In genomic region chr22:40213478-40213877, GRCh38 we compare ENCODE assay signal across 18 cellular contexts. TPM values are rescaled to one million over a fixed set of nuclear protein-coding genes. Genes with fewer than 3 reads are reported as not detected.
A peak's percentile ranks its signal among the peaks of the same experiment; 100 is the strongest.
DNase-seq lines count a peak whose midpoint lies in the region; ATAC-seq and TF ChIP-seq lines count a peak whose summit lies in the region.
"Had no signal": no experiment of that assay in that cellular context is flagged by ENCODE, and none has a peak within 500 bp of the region (broad histone marks: within the 10 kb centered on the region; RNA-seq: fewer than 3 reads in every experiment).

No MANE protein-coding gene starts in this region.

- POLR2A ChIA-PET in A673 (lab: Charles Lee; ENCODE audit: low non-redundant PET): no interaction called here
- POLR2A ChIA-PET in CD4-positive, alpha-beta T cell (lab: Charles Lee): interaction anchor here (0.7 to 1.4 kb wide), 2 partner anchors 36 to 117 kb away, joined by 3 to 5 read pairs; partner anchors contain the start of gene TNRC6B
- POLR2A ChIA-PET in T-cell (lab: Charles Lee): no interaction called here

- no peak overlapping the region for H3K4me3 ChIP-seq in A673 (ENCODE audit: low read depth, low read length, poor library complexity, severe bottlenecking)
- no peak overlapping the region for H3K4me3 ChIP-seq in esophagus squamous epithelium
- no peak overlapping the region for H3K4me3 ChIP-seq in WERI-Rb-1 (ENCODE audit: low read depth, low read length)
- H3K4me3 ChIP-seq in aorta (ENCODE audit: low read length in 2 of 2): no peak overlapping the region
- H3K4me3 ChIP-seq: lung, SJCRH30 had no signal

- no peak for TF ChIP-seq POLR2A in esophagus squamous epithelium (IDR thresholded peaks at IDR 0.05)

- intact Hi-C loops in A673 (cut with micrococcal nuclease; ENCODE audit: unreplicated experiment) (no loop called here), esophagus squamous epithelium (cut with DNase I) (no loop called here), aorta (cut with DNase I) (no loop called here)
- intact Hi-C loops in CD4-positive, alpha-beta T cell (cut with DNase I, micrococcal nuclease): loop anchor here in 1 of 2 experiments (2.0 kb wide), 1 partner anchor 15 kb away; no protein-coding TSS in a partner anchor

- H3K4me1 ChIP-seq in A673 (ENCODE audit: insufficient read depth, low read length, poor library complexity, severe bottlenecking): peaks cover 30% of the 10 kb centered on the region
- peaks cover 0 to 88% (median 45%) of the 10 kb centered on the region in 3 donors for H3K4me1 ChIP-seq in esophagus squamous epithelium
- H3K4me1 ChIP-seq in aorta (ENCODE audit: control insufficient read depth in 1 of 2, insufficient read depth in 2 of 2, low read length in 2 of 2): no peaks in the 10 kb centered on the region
- H3K4me1 ChIP-seq: SJCRH30 had no signal

- H3K4me3 Mint-ChIP-seq in CD4-positive, alpha-beta T cell: peak overlapping the region; percentile 56
- H3K4me3 Mint-ChIP-seq in T-cell: peak overlapping the region in 1 of 3 donors; percentile 12
- H3K4me3 Mint-ChIP-seq: activated naive CD4-positive, alpha-beta T cell treated with anti-CD3 and anti-CD28 coated beads, Interleukin-2, amount 10 ng/mL, durations not matched to agents 7 days and 5 days; endodermal cell had no signal

- peak overlapping the region; percentile 44 for H3K27ac ChIP-seq in A673 (ENCODE audit: low read depth, low read length, poor library complexity, severe bottlenecking)
- H3K27ac ChIP-seq in CD4-positive, alpha-beta T cell (ENCODE audit: low read depth, low read length): no peak overlapping the region
- H3K27ac ChIP-seq in esophagus squamous epithelium: peak overlapping the region in 3 of 4 donors; percentile 12 to 34 (median 21)
- no peak overlapping the region for H3K27ac ChIP-seq in WERI-Rb-1
- H3K27ac ChIP-seq in aorta (ENCODE audit: low read depth in 1 of 2, low read length in 2 of 2): no peak overlapping the region
- H3K27ac ChIP-seq: SJCRH30 had no signal

- H3K36me3 ChIP-seq in A673 (ENCODE audit: insufficient read depth, low read length, poor library complexity, severe bottlenecking) (no peaks in the 10 kb centered on the region), esophagus squamous epithelium (peaks cover 0 to 6% (median 0%) of the 10 kb centered on the region in 3 donors), WERI-Rb-1 (no peaks in the 10 kb centered on the region), aorta (ENCODE audit: control insufficient read depth in 1 of 2, insufficient read depth in 2 of 2, low read length in 1 of 2) (no peaks in the 10 kb centered on the region)
- H3K36me3 ChIP-seq: SJCRH30 had no signal

- WGBS in esophagus squamous epithelium, 2 donors: 39 to 47% methylated on average over 4 of the region's 4 CpGs
- WGBS in aorta, 2 donors: 25 to 26% methylated on average over 4 of the region's 4 CpGs

- peak; percentile 85 for DNase-seq in A673 (ENCODE audit: low spot score)
- DNase-seq in CD4-positive, alpha-beta T cell: no peak
- no peak for DNase-seq in T-cell
- DNase-seq in esophagus squamous epithelium (lab: John Stamatoyannopoulos, UW): no peak
- no peak for DNase-seq in T1000 (lab: John Stamatoyannopoulos, UW)
- DNase-seq in WERI-Rb-1: no peak
- no peak for DNase-seq in aorta
- no peak for DNase-seq in ecto neural progenitor cell (ENCODE audit: low spot score)
- DNase-seq: activated CD4-positive, alpha-beta T cell treated with anti-CD3 and anti-CD28 coated beads for 48 hours; activated naive CD4-positive, alpha-beta T cell treated with anti-CD3 and anti-CD28 coated beads, Interleukin-2, amount 10 ng/mL, durations not matched to agents 7 days and 5 days; Caco-2; endodermal cell; hippocampal formation; KG1; NCI-H526 treated with DMSO at 0.1 percent for 48 hours; SJCRH30; stimulated activated CD4-positive, alpha-beta T cell treated with anti-CD3 and anti-CD28 coated beads, Interleukin-4, amount 100 ng/mL, for 24 hours had no signal

- no peak for ATAC-seq in CD4-positive, alpha-beta T cell (ENCODE audit: poor library complexity)
- no peak for ATAC-seq in T-cell (replicated peaks in 1 of 4)
- ATAC-seq in aorta (ENCODE audit: low FRiP score): no peak

- TF ChIP-seq CTCF in A673 (conservative IDR thresholded peaks at IDR 0.05; ENCODE audit: low read depth, low read length): peak; percentile 35; the same call in 1 of the 2 replicates
- TF ChIP-seq CTCF in CD4-positive, alpha-beta T cell (IDR thresholded peaks at IDR 0.05): no peak
- no peak for TF ChIP-seq CTCF in esophagus squamous epithelium (IDR thresholded peaks at IDR 0.05)
- no peak for TF ChIP-seq CTCF in WERI-Rb-1 (IDR thresholded peaks at IDR 0.05; ENCODE audit: low read depth, low read length)

- no peaks in the 10 kb centered on the region for H3K27me3 Mint-ChIP-seq in CD4-positive, alpha-beta T cell
- H3K27me3 Mint-ChIP-seq in T-cell: no peaks in the 10 kb centered on the region
- H3K27me3 Mint-ChIP-seq: activated naive CD4-positive, alpha-beta T cell treated with anti-CD3 and anti-CD28 coated beads, Interleukin-2, amount 10 ng/mL, durations not matched to agents 7 days and 5 days had no signal

- peaks cover 7% of the 10 kb centered on the region for H3K36me3 Mint-ChIP-seq in CD4-positive, alpha-beta T cell (ENCODE audit: low read depth)
- H3K36me3 Mint-ChIP-seq in T-cell: peaks cover 6% of the 10 kb centered on the region

- H3K27me3 ChIP-seq in A673 (replicated peaks; ENCODE audit: insufficient read depth, low read depth, low read length, poor library complexity) (no peaks in the 10 kb centered on the region), esophagus squamous epithelium (no peaks in the 10 kb centered on the region), WERI-Rb-1 (ENCODE audit: insufficient read depth, low read depth, severe bottlenecking) (no peaks in the 10 kb centered on the region), aorta (ENCODE audit: control insufficient read depth in 1 of 2, insufficient read depth in 2 of 2, low read length in 1 of 2) (no peaks in the 10 kb centered on the region)
- no peaks in the 10 kb centered on the region for H3K27me3 ChIP-seq in CD4-positive, alpha-beta T cell (ENCODE audit: control insufficient read depth, insufficient read depth, low read length)
- H3K27me3 ChIP-seq: SJCRH30 had no signal

- peak overlapping the region; percentile 91 for H3K27ac Mint-ChIP-seq in CD4-positive, alpha-beta T cell
- peak overlapping the region; percentile 79 to 97 for H3K27ac Mint-ChIP-seq in T-cell
- H3K27ac Mint-ChIP-seq: activated naive CD4-positive, alpha-beta T cell treated with anti-CD3 and anti-CD28 coated beads, Interleukin-2, amount 10 ng/mL, durations not matched to agents 7 days and 5 days; endodermal cell had no signal

- H3K9me3 ChIP-seq in A673 (ENCODE audit: low read depth, low read length, poor library complexity, severe bottlenecking) (no peaks in the 10 kb centered on the region), esophagus squamous epithelium (no peaks in the 10 kb centered on the region), WERI-Rb-1 (ENCODE audit: severe bottlenecking) (no peaks in the 10 kb centered on the region), aorta (ENCODE audit: control insufficient read depth, low read length) (no peaks in the 10 kb centered on the region)
- no peaks in the 10 kb centered on the region for H3K9me3 ChIP-seq in CD4-positive, alpha-beta T cell (ENCODE audit: control insufficient read depth, low read length)
- H3K9me3 ChIP-seq: Caco-2, SJCRH30 had no signal

- H3K4me1 Mint-ChIP-seq in CD4-positive, alpha-beta T cell (ENCODE audit: low read depth): peaks cover 90% of the 10 kb centered on the region
- peaks cover 90 to 92% (median 91%) of the 10 kb centered on the region in 3 donors for H3K4me1 Mint-ChIP-seq in T-cell

- CTCF ChIA-PET in A673 (lab: Charles Lee) (interaction anchor here (1.2 kb wide), 1 partner anchor 134 kb away, joined by 4 read pairs; no protein-coding TSS in a partner anchor), T-cell (lab: Charles Lee) (interaction anchor here in 1 of 2 donors (0.5 to 1.3 kb wide), 3 partner anchors 50 to 135 kb away, joined by 3 to 4 read pairs (median 3); no protein-coding TSS in a partner anchor)
- CTCF ChIA-PET in CD4-positive, alpha-beta T cell (lab: Charles Lee): interaction anchor here (0.5 to 1.2 kb wide), 3 partner anchors 121 to 134 kb away, joined by 3 to 5 read pairs (median 3); no protein-coding TSS in a partner anchor

- BruUV-seq in A673 (replicated peaks; lab: Mats Ljungman, UMichigan): no TSS peak

- no peaks in the 10 kb centered on the region for H3K9me3 Mint-ChIP-seq in CD4-positive, alpha-beta T cell
- no peaks in the 10 kb centered on the region for H3K9me3 Mint-ChIP-seq in T-cell
- H3K9me3 Mint-ChIP-seq: activated naive CD4-positive, alpha-beta T cell treated with anti-CD3 and anti-CD28 coated beads, Interleukin-2, amount 10 ng/mL, durations not matched to agents 7 days and 5 days; endodermal cell had no signal

RNA-seq across cellular contexts. Expression of gene TNRC6B, which starts 35.8 kb away (rescaled TPM):
- 52.2 and 56.6 TPM in 2 replicates for total RNA-seq in A673 (2021)
- 100 to 1,000 TPM; 110 to 111 TPM for total RNA-seq in CD4-positive, alpha-beta T cell
- 100 to 1,000 TPM; 122 to 173 (median 143) TPM for total RNA-seq in T-cell
- total RNA-seq in esophagus squamous epithelium: 10 to 100 TPM; 20.7 to 36.5 (median 26.9) TPM
- 10 to 100 TPM; 81.8 to 85.0 TPM for total RNA-seq in aorta
- 10 to 100 TPM in 1 of 2 donors, 1 to 10 TPM in 1; 2.0 to 10.1 TPM for polyA plus RNA-seq in aorta

Comparison
In these comparisons a context has a peak if more than half of its experiments do, and no peak if none do; other contexts are left out.
1. H3K27ac ChIP-seq: peak in A673 (single experiment) and esophagus squamous epithelium (3 of 4); none in CD4-positive, alpha-beta T cell (single experiment), WERI-Rb-1 (single experiment) and aorta (0 of 2).